ENCODE assay signal across 15 cellular contexts in the genomic region with DNA sequence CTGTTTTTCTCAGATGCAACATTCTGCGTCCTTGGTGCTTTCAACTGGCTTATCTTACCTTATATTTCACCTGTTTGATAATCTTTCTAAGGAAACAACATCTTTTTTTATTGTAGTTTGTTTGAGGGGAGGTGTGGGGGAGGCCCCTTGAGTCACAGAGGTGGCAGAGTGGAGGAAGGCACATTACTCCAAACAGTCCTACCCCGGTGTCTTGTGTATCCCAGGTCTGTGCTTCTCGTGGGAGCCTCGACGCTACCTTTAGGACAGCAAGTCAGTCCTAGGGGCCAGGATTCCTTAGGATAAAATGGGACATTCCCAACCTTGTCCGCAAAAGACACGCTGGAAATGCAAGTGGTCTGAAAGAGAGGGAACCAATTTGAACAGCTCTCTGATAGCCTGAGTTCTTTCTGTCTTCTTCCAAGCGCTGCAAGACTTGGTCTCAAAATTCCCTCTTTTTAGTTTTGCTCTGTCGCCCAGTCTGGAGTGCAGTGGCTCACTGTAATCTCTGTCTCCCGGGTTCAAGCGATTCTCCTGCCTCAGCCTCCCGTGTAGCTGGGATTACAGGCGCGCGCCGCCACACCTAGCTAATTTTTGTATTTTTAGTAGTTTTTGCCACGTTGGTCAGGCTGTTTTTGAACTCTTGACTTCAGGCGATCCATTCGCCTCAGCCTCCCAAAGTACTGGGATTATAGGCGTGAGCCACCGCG. TPM values are rescaled to one million over a fixed set of nuclear protein-coding genes. Genes with fewer than 3 reads are reported as not detected.
DNase-seq lines count a peak whose midpoint lies in the region; TF ChIP-seq lines count a peak whose summit lies in the region.
"Had no signal": no experiment of that assay in that cellular context is flagged by ENCODE, and none has a peak within 500 bp of the region (broad histone marks: within the 10 kb centered on the region; RNA-seq: fewer than 3 reads in every experiment).

No MANE protein-coding gene starts in this region.

- H3K9me3 ChIP-seq in CD8-positive, alpha-beta memory T cell (ENCODE audit: low read length), result no peaks in the 10 kb centered on the region
- no peaks in the 10 kb centered on the region for H3K9me3 ChIP-seq in ascending aorta
- H3K9me3 ChIP-seq in left ventricle myocardium inferior (replicated peaks), result no peaks in the 10 kb centered on the region
- H3K9me3 ChIP-seq: neutrophil had no signal

- CTCF ChIA-PET in CD8-positive, alpha-beta memory T cell (lab: Charles Lee), result interaction anchor here (1.0 kb wide), 1 partner anchor 191 kb away, joined by 4 read pairs; no protein-coding TSS in a partner anchor

- no peak overlapping the region for H3K27ac ChIP-seq in CD8-positive, alpha-beta memory T cell (ENCODE audit: low read depth, low read length)
- H3K27ac ChIP-seq in ascending aorta, result peak overlapping the region; percentile 90 to 99
- peak overlapping the region; percentile 100 for H3K27ac ChIP-seq in left ventricle myocardium inferior (replicated peaks)
- H3K27ac ChIP-seq: neutrophil had no signal

- peaks cover 0 to 4% (median 4%) of the 10 kb centered on the region in 3 donors for H3K36me3 Mint-ChIP-seq in CD8-positive, alpha-beta memory T cell
- H3K36me3 Mint-ChIP-seq in progenitor cell of endocrine pancreas (ENCODE audit: insufficient read depth), result peaks cover 45% of the 10 kb centered on the region

- peaks cover 0 to 4% (median 0%) of the 10 kb centered on the region in 5 donors for H3K9me3 Mint-ChIP-seq in CD8-positive, alpha-beta memory T cell
- no peaks in the 10 kb centered on the region for H3K9me3 Mint-ChIP-seq in progenitor cell of endocrine pancreas (ENCODE audit: low read depth)

- no peaks in the 10 kb centered on the region for H3K36me3 ChIP-seq in CD8-positive, alpha-beta memory T cell (ENCODE audit: insufficient read depth, low read length)
- peaks cover 10 to 18% of the 10 kb centered on the region in 2 donors for H3K36me3 ChIP-seq in ascending aorta
- H3K36me3 ChIP-seq in left ventricle myocardium inferior, result peaks cover 41% of the 10 kb centered on the region
- H3K36me3 ChIP-seq: neutrophil had no signal

- intact Hi-C loops in ascending aorta (cut with DNase I) (no loop called here), left ventricle myocardium inferior (cut with micrococcal nuclease) (loop anchor here (5.0 kb wide), 1 partner anchor 389 kb away; no protein-coding TSS in a partner anchor)

- TF ChIP-seq CTCF in ascending aorta (IDR thresholded peaks at IDR 0.05) (no peak), left ventricle myocardium inferior (IDR thresholded peaks at IDR 0.05; ENCODE audit: borderline replicate concordance) (no peak), progenitor cell of endocrine pancreas (IDR thresholded peaks at IDR 0.05; ENCODE audit: unreplicated experiment) (no peak)

- peaks cover 43% of the 10 kb centered on the region for H3K27me3 ChIP-seq in CD8-positive, alpha-beta memory T cell (ENCODE audit: insufficient read depth, low read length, poor library complexity, severe bottlenecking)
- H3K27me3 ChIP-seq in ascending aorta (no peaks in the 10 kb centered on the region), left ventricle myocardium inferior (ENCODE audit: low read depth) (peaks cover 2% of the 10 kb centered on the region)

- H3K4me3 Mint-ChIP-seq in CD8-positive, alpha-beta memory T cell, result peak overlapping the region in 4 of 7 donors; percentile 54 to 74 (median 68)
- peak overlapping the region; percentile 94 for H3K4me3 Mint-ChIP-seq in progenitor cell of endocrine pancreas (ENCODE audit: low read depth)

- no peak for DNase-seq in CD8-positive, alpha-beta memory T cell
- no peak for DNase-seq in ascending aorta (ENCODE audit: low spot score in 2 of 2)
- no peak for DNase-seq in left ventricle myocardium inferior
- DNase-seq in progenitor cell of endocrine pancreas (ENCODE audit: low spot score, unreplicated experiment), result no peak
- DNase-seq in cerebellar nuclear complex (lab: John Stamatoyannopoulos, UW), result no peak
- DNase-seq in SW480 (ENCODE audit: low spot score), result no peak
- no peak for DNase-seq in NCI-H345 treated with DMSO at 0.1 percent for 48 hours (lab: John Stamatoyannopoulos, UW; ENCODE audit: unreplicated experiment)
- DNase-seq in NCI-H128 (lab: John Stamatoyannopoulos, UW; ENCODE audit: unreplicated experiment), result no peak
- DNase-seq: activated naive CD4-positive, alpha-beta T cell treated with Interleukin-2 at 50 U/mL for 16 hours; effector CD8-positive, alpha-beta T cell; kidney glomerular epithelial cell; NCI-H1930; NCI-H82; stimulated activated CD4-positive, alpha-beta T cell treated with anti-CD3 and anti-CD28 coated beads, Interleukin-15, amount 100 ng/mL, for 24 hours had no signal

- no peak overlapping the region for H3K4me3 ChIP-seq in CD8-positive, alpha-beta memory T cell (ENCODE audit: low read length)
- H3K4me3 ChIP-seq in ascending aorta (peak overlapping the region; percentile 89 to 90), left ventricle myocardium inferior (peak overlapping the region; percentile 99)

- H3K27ac Mint-ChIP-seq in CD8-positive, alpha-beta memory T cell, result peak overlapping the region in 1 of 8 donors; percentile 24
- peak overlapping the region; percentile 97 for H3K27ac Mint-ChIP-seq in progenitor cell of endocrine pancreas

- H3K27me3 Mint-ChIP-seq in CD8-positive, alpha-beta memory T cell, result peaks cover 63 to 71% of the 10 kb centered on the region in 2 donors
- no peaks in the 10 kb centered on the region for H3K27me3 Mint-ChIP-seq in progenitor cell of endocrine pancreas

- H3K4me1 Mint-ChIP-seq in CD8-positive, alpha-beta memory T cell, result peaks cover 12 to 30% (median 16%) of the 10 kb centered on the region in 3 donors
- H3K4me1 Mint-ChIP-seq in progenitor cell of endocrine pancreas (ENCODE audit: low read depth), result peaks cover 42% of the 10 kb centered on the region

- H3K4me1 ChIP-seq in CD8-positive, alpha-beta memory T cell (ENCODE audit: insufficient read depth, low read length), result peaks cover 7% of the 10 kb centered on the region
- H3K4me1 ChIP-seq in ascending aorta, result peaks cover 0 to 2% of the 10 kb centered on the region in 2 donors
- H3K4me1 ChIP-seq in left ventricle myocardium inferior, result peaks cover 78% of the 10 kb centered on the region

- POLR2A ChIA-PET in CD8-positive, alpha-beta memory T cell (lab: Charles Lee), result no interaction called here

RNA-seq across cellular contexts. Expression of a gene that starts 4.0 kb away (rescaled TPM):
- total RNA-seq in CD8-positive, alpha-beta memory T cell, result under 1 TPM; 0.04 to 0.11 TPM
- polyA plus RNA-seq in CD8-positive, alpha-beta memory T cell, result 0.32 TPM
- 89.3 TPM for total RNA-seq in ascending aorta
- 60.9 TPM for total RNA-seq in left ventricle myocardium inferior
- 112 and 114 TPM in 2 replicates for total RNA-seq in progenitor cell of endocrine pancreas

Comparison
In these comparisons a context has a peak if more than half of its experiments do, and no peak if none do; other contexts are left out.
1. RNA of a gene that starts 4.0 kb away (total RNA-seq): 112 to 114 TPM in progenitor cell of endocrine pancreas, 89.3 TPM in ascending aorta (single experiment) and 60.9 TPM in left ventricle myocardium inferior (single experiment); 0.04 to 0.11 TPM in CD8-positive, alpha-beta memory T cell; every median in the first group is over 10 times any median in the second.